Comparison of ENCODE assay signal across 8 cellular contexts in the genomic region with DNA sequence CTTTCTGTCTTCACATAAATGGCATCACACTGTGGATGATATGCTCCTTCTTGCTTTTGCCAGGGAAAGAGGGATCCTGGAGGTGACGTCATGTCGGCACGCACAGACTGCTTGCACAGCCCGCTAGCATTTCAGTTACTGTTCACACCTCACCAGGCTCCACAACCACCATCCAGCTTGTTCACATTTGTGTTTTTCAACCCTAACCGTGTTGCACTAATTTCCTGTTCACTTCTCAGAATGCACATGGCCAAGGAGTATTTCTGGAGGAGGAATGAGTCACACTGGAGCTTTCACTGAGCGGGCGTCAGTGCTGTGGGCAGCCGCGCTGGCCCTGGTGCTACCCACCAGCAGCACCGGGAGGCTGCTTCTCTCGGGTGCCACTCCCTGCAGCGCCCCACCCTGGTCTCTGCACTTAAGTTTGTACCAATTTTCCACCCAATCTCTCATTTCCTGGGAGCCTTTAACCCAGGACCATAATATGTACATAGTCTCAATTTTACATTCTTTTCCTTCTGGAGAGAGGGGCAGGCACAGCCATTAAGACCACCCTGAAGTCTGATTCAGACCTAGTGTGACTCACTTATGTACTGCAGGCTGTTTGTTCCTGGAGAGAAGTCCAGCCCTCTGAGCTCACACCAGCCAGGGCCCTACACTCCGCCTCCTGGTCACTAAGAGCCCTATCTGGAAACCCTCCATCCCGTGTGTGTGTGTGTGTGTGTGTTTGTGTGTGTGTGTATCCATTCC.
DNase-seq lines count a peak whose midpoint lies in the region; ATAC-seq lines count a peak whose summit lies in the region.

No MANE protein-coding gene starts in this region.

- H3K36me3 Mint-ChIP-seq in activated naive CD4-positive, alpha-beta T cell treated with anti-CD3 and anti-CD28 coated beads, Interleukin-2, amount 50 U/mL, for 72 hours: peaks cover 14 to 71% of the 10 kb centered on the region in 2 donors

- no peak overlapping the region for H3K4me3 ChIP-seq in SJSA1

- DNase-seq in ELR (ENCODE audit: low read depth) (peak; percentile 93), SJSA1 (ENCODE audit: low read depth in 1 of 2, low spot score in 2 of 2) (peak; percentile 94 to 99), hepatic stellate cell (ENCODE audit: low spot score) (peak; percentile 69), DMS53 (lab: John Stamatoyannopoulos, UW) (no peak), foreskin melanocyte (no peak)
- peak; percentile 66 to 87 for DNase-seq in activated naive CD4-positive, alpha-beta T cell treated with anti-CD3 and anti-CD28 coated beads, Interleukin-2, amount 50 U/mL, for 72 hours (ENCODE audit: low spot score in 2 of 2)
- DNase-seq in stimulated activated CD4-positive, alpha-beta T cell treated with anti-CD3 and anti-CD28 coated beads, Interleukin-12 subunit alpha, Interleukin-12 subunit beta, amount 100 ng/mL, for 4 hours: peak; percentile 54

- peak overlapping the region; percentile 96 for H3K27ac Mint-ChIP-seq in activated naive CD4-positive, alpha-beta T cell treated with anti-CD3 and anti-CD28 coated beads, Interleukin-2, amount 50 U/mL, for 72 hours

- peaks cover 93% of the 10 kb centered on the region for H3K4me1 ChIP-seq in SJSA1 (replicated peaks)

- peak overlapping the region; percentile 98 for H3K27ac ChIP-seq in SJSA1

- no peaks in the 10 kb centered on the region for H3K36me3 ChIP-seq in SJSA1

- peak; percentile 30 for ATAC-seq in HG02870 (IDR thresholded peaks at IDR 0.05; ENCODE audit: unreplicated experiment)
- ATAC-seq in activated naive CD4-positive, alpha-beta T cell treated with anti-CD3 and anti-CD28 coated beads, Interleukin-2, amount 50 U/mL, for 72 hours: peak; percentile 59 to 68

- H3K9me3 ChIP-seq in SJSA1 (replicated peaks): no peaks in the 10 kb centered on the region

- no peaks in the 10 kb centered on the region for H3K27me3 ChIP-seq in SJSA1 (replicated peaks)

- no peaks in the 10 kb centered on the region for H3K9me3 Mint-ChIP-seq in activated naive CD4-positive, alpha-beta T cell treated with anti-CD3 and anti-CD28 coated beads, Interleukin-2, amount 50 U/mL, for 72 hours

Comparison
In these comparisons a context has a peak if more than half of its experiments do, and no peak if none do; other contexts are left out.
1. DNase-seq: peak in ELR (single experiment), SJSA1 (2 of 2), activated naive CD4-positive, alpha-beta T cell treated with anti-CD3 and anti-CD28 coated beads, Interleukin-2, amount 50 U/mL, for 72 hours (2 of 2), hepatic stellate cell (single experiment) and stimulated activated CD4-positive, alpha-beta T cell treated with anti-CD3 and anti-CD28 coated beads, Interleukin-12 subunit alpha, Interleukin-12 subunit beta, amount 100 ng/mL, for 4 hours (single experiment); none in DMS53 (single experiment) and foreskin melanocyte (single experiment).